Comparison of ENCODE assay signal across 28 cellular contexts in the genomic region with DNA sequence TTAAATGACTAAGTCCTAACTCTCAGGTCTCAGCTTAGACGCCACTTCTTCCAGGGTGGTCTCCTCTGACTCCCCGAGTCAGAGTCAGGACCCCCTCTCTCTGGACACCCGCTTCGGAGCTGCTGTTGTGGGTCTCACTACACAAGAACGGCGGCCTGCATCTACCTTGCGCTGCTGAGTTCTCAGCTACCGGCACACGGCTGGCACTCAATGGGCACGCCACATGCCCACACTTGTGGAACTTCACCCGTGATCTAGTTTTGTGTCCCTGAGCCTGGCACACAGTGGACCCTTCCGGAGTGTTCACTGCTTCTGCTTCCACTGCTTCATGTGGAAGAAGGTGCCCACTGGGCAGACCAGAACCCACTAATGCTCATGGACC.
"Had no signal": no experiment of that assay in that cellular context is flagged by ENCODE, and none has a peak within 500 bp of the region (broad histone marks: within the 10 kb centered on the region; RNA-seq: fewer than 3 reads in every experiment).

No MANE protein-coding gene starts in this region.

- H3K27me3 ChIP-seq: breast epithelium, esophagus muscularis mucosa, foreskin keratinocyte, heart left ventricle, sigmoid colon, tibial nerve had no signal

- H3K27ac ChIP-seq: breast epithelium, esophagus muscularis mucosa, foreskin keratinocyte, heart left ventricle, prostate gland, sigmoid colon, tibial nerve had no signal

- DNase-seq: activated CD4-positive, alpha-beta memory T cell treated with anti-CD3 and anti-CD28 coated beads, Interleukin-2, amount 10 ng/mL, durations not matched to agents 7 days and 5 days; activated CD4-positive, alpha-beta T cell treated with anti-CD3 and anti-CD28 coated beads for 1 hour; activated CD4-positive, alpha-beta T cell treated with anti-CD3 and anti-CD28 coated beads, Interleukin-2, amount 10 ng/mL, durations not matched to agents 7 days and 5 days; activated gamma-delta T cell; activated naive CD8-positive, alpha-beta T cell treated with anti-CD3 and anti-CD28 coated beads, Interleukin-2, amount 50 U/mL, for 24 hours; activated T-cell treated with anti-CD3 and anti-CD28 coated beads, Interleukin-2, amount 50 U/mL, for 48 hours; amygdala; central memory CD4-positive, alpha-beta T cell; effector CD4-positive, alpha-beta T cell; foreskin keratinocyte; heart left ventricle; retina; sigmoid colon; small intestine; stimulated activated CD4-positive, alpha-beta T cell treated with anti-CD3 and anti-CD28 coated beads, Interleukin-4, amount 100 ng/mL, for 24 hours; SW 1271; T-helper 9 cell had no signal

- H3K27me3 Mint-ChIP-seq: activated naive CD4-positive, alpha-beta T cell treated with anti-CD3 and anti-CD28 coated beads, Interleukin-2, amount 50 U/mL, for 24 hours had no signal

- H3K4me1 Mint-ChIP-seq: activated CD4-positive, alpha-beta T cell treated with anti-CD3 and anti-CD28 coated beads, Interleukin-2, amount 10 ng/mL, durations not matched to agents 7 days and 5 days; activated naive CD4-positive, alpha-beta T cell treated with anti-CD3 and anti-CD28 coated beads, Interleukin-2, amount 50 U/mL, for 24 hours; activated naive CD8-positive, alpha-beta T cell treated with anti-CD3 and anti-CD28 coated beads, Interleukin-2, amount 50 U/mL, for 24 hours had no signal

- H3K9ac ChIP-seq: SK-N-SH had no signal

- H3K36me3 ChIP-seq: breast epithelium, esophagus muscularis mucosa, heart left ventricle, prostate gland, sigmoid colon, tibial nerve had no signal

- H3K4me1 ChIP-seq: breast epithelium, esophagus muscularis mucosa, foreskin keratinocyte, prostate gland, sigmoid colon, tibial nerve had no signal

- ATAC-seq: activated naive CD8-positive, alpha-beta T cell treated with anti-CD3 and anti-CD28 coated beads, Interleukin-2, amount 50 U/mL, for 24 hours; foreskin keratinocyte; heart left ventricle; naive thymus-derived CD8-positive, alpha-beta T cell; stimulated activated memory B cell treated with anti-CD40 and anti-IgM and Interleukin-4, amounts not matched to agents 10 μg/mL and 1 μg/mL and 100 μg/mL, for 72 hours had no signal

- H3K9me3 ChIP-seq: breast epithelium, esophagus muscularis mucosa, heart left ventricle, prostate gland, sigmoid colon, SK-N-SH, tibial nerve had no signal

- H3K4me2 ChIP-seq: SK-N-SH had no signal

- H3K4me3 ChIP-seq: breast epithelium, esophagus muscularis mucosa, heart left ventricle, prostate gland, sigmoid colon, tibial nerve had no signal

- H3K27ac Mint-ChIP-seq: activated CD4-positive, alpha-beta memory T cell treated with anti-CD3 and anti-CD28 coated beads, Interleukin-2, amount 10 ng/mL, durations not matched to agents 7 days and 5 days; activated naive CD4-positive, alpha-beta T cell treated with anti-CD3 and anti-CD28 coated beads, Interleukin-2, amount 50 U/mL, for 24 hours; activated naive CD8-positive, alpha-beta T cell treated with anti-CD3 and anti-CD28 coated beads, Interleukin-2, amount 50 U/mL, for 24 hours; memory B cell; T-helper 1 cell treated with Interleukin-12 subunit alpha and Interleukin-12 subunit beta and Interleukin-4 antibody, amounts not matched to agents 30 μg/mL and 1 μg/mL, for 36 hours had no signal

- H3K9me3 Mint-ChIP-seq: activated CD4-positive, alpha-beta memory T cell treated with anti-CD3 and anti-CD28 coated beads, Interleukin-2, amount 10 ng/mL, durations not matched to agents 7 days and 5 days; activated CD4-positive, alpha-beta T cell treated with anti-CD3 and anti-CD28 coated beads, Interleukin-2, amount 10 ng/mL, durations not matched to agents 7 days and 5 days; activated naive CD4-positive, alpha-beta T cell treated with anti-CD3 and anti-CD28 coated beads, Interleukin-2, amount 50 U/mL, for 24 hours; activated naive CD8-positive, alpha-beta T cell treated with anti-CD3 and anti-CD28 coated beads, Interleukin-2, amount 50 U/mL, for 24 hours; dendritic cell treated with granulocyte-macrophage colony-stimulating factor and Interleukin-4, amounts not matched to agents 40 ng/mL and 50 ng/mL, for 4 days; memory B cell; naive thymus-derived CD8-positive, alpha-beta T cell; T-helper 1 cell treated with Interleukin-12 subunit alpha and Interleukin-12 subunit beta and Interleukin-4 antibody, amounts not matched to agents 30 μg/mL and 1 μg/mL, for 36 hours had no signal

- H3K4me3 Mint-ChIP-seq: activated CD4-positive, alpha-beta memory T cell treated with anti-CD3 and anti-CD28 coated beads, Interleukin-2, amount 10 ng/mL, durations not matched to agents 7 days and 5 days; activated CD4-positive, alpha-beta T cell treated with anti-CD3 and anti-CD28 coated beads, Interleukin-2, amount 10 ng/mL, durations not matched to agents 7 days and 5 days; activated naive CD4-positive, alpha-beta T cell treated with anti-CD3 and anti-CD28 coated beads, Interleukin-2, amount 50 U/mL, for 24 hours; activated naive CD8-positive, alpha-beta T cell treated with anti-CD3 and anti-CD28 coated beads, Interleukin-2, amount 50 U/mL, for 24 hours; dendritic cell treated with granulocyte-macrophage colony-stimulating factor and Interleukin-4, amounts not matched to agents 40 ng/mL and 50 ng/mL, for 4 days; memory B cell; naive thymus-derived CD8-positive, alpha-beta T cell; stimulated activated memory B cell treated with anti-CD40 and anti-IgM and Interleukin-4, amounts not matched to agents 10 μg/mL and 1 μg/mL and 100 μg/mL, for 72 hours; T-helper 1 cell treated with Interleukin-12 subunit alpha and Interleukin-12 subunit beta and Interleukin-4 antibody, amounts not matched to agents 30 μg/mL and 1 μg/mL, for 36 hours had no signal

- H3K36me3 Mint-ChIP-seq: activated naive CD4-positive, alpha-beta T cell treated with anti-CD3 and anti-CD28 coated beads, Interleukin-2, amount 50 U/mL, for 24 hours; memory B cell; naive thymus-derived CD8-positive, alpha-beta T cell; stimulated activated memory B cell treated with anti-CD40 and anti-IgM and Interleukin-4, amounts not matched to agents 10 μg/mL and 1 μg/mL and 100 μg/mL, for 72 hours had no signal
